In the genomic region with DNA sequence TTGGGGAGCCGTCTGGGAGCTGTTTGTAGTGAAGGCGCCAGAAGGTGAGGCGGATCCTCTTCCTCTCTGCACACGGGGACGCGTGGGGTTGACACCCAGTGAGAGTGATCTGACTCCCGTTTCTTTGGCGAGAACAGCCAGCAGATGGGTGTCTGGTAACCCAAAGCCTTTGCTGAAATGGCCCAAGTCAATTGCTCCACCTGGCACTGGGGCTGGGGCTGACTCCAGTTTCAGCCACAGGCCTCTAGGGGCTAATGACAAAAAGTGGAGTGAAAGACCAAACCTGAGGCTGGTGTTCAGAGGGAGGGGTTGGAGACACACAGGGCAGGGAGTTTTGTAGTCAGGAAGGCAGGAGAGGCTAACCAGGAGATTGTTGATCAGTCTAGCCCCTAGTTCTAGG, we compare ENCODE assay signal across 8 cellular contexts.
A peak's percentile ranks its signal among the peaks of the same experiment; 100 is the strongest.
DNase-seq lines count a peak whose midpoint lies in the region; ATAC-seq, FAIRE-seq and TF ChIP-seq lines count a peak whose summit lies in the region.

No MANE protein-coding gene starts in this region.

- no peak overlapping the region for H2AFZ ChIP-seq in astrocyte (ENCODE audit: low read depth, low read length)

- no peak overlapping the region for H3K4me3 ChIP-seq in astrocyte (ENCODE audit: insufficient read depth, low read depth, low read length)
- H3K4me3 ChIP-seq in breast epithelium, result no peak overlapping the region

- no peaks in the 10 kb centered on the region for H3K36me3 Mint-ChIP-seq in astrocyte (ENCODE audit: low read depth, unreplicated experiment)
- H3K36me3 Mint-ChIP-seq in immature natural killer cell, result no peaks in the 10 kb centered on the region

- no peaks in the 10 kb centered on the region for H3K36me3 ChIP-seq in astrocyte (ENCODE audit: insufficient read depth, low read length)
- H3K36me3 ChIP-seq in breast epithelium, result no peaks in the 10 kb centered on the region

- intact Hi-C loops in breast epithelium (cut with DNase I; ENCODE audit: low total_unique reads), result loop anchor here (1.0 kb wide), 1 partner anchor 15 kb away; no protein-coding TSS in a partner anchor

- no peaks in the 10 kb centered on the region for H4K20me1 ChIP-seq in astrocyte (ENCODE audit: insufficient read depth, low read length)

- H3K9ac ChIP-seq in astrocyte (ENCODE audit: low read length), result no peak overlapping the region

- no peaks in the 10 kb centered on the region for H3K79me2 ChIP-seq in astrocyte (ENCODE audit: insufficient read depth, low read length)

- H3K4me1 Mint-ChIP-seq in astrocyte (ENCODE audit: low read depth, unreplicated experiment) (no peaks in the 10 kb centered on the region), immature natural killer cell (no peaks in the 10 kb centered on the region)

- no peaks in the 10 kb centered on the region for H3K27me3 ChIP-seq in astrocyte (ENCODE audit: insufficient read depth, low read length)
- no peaks in the 10 kb centered on the region for H3K27me3 ChIP-seq in breast epithelium

- peaks cover 4% of the 10 kb centered on the region for H3K27me3 Mint-ChIP-seq in astrocyte (ENCODE audit: low read depth, unreplicated experiment)
- peaks cover 4 to 9% (median 5%) of the 10 kb centered on the region in 3 donors for H3K27me3 Mint-ChIP-seq in immature natural killer cell (ENCODE audit: low read depth in 3 of 3)

- H3K4me2 ChIP-seq in astrocyte (ENCODE audit: low read length), result no peak overlapping the region

- H3K4me3 Mint-ChIP-seq in astrocyte (ENCODE audit: unreplicated experiment), result no peak overlapping the region
- no peak overlapping the region for H3K4me3 Mint-ChIP-seq in immature natural killer cell

- ATAC-seq in GM19455 (IDR thresholded peaks at IDR 0.05; ENCODE audit: unreplicated experiment) (peak; percentile 93), HG03342 (IDR thresholded peaks at IDR 0.05; ENCODE audit: unreplicated experiment) (peak; percentile 75)

- no peak for TF ChIP-seq POLR2A in breast epithelium (IDR thresholded peaks at IDR 0.05)

- H3K9me3 ChIP-seq in astrocyte (ENCODE audit: insufficient read depth, low read depth, low read length) (no peaks in the 10 kb centered on the region), breast epithelium (no peaks in the 10 kb centered on the region)

- H3K9me3 Mint-ChIP-seq in astrocyte (ENCODE audit: unreplicated experiment), result no peaks in the 10 kb centered on the region
- peaks cover 0 to 2% (median 0%) of the 10 kb centered on the region in 6 donors for H3K9me3 Mint-ChIP-seq in immature natural killer cell

- H3K27ac Mint-ChIP-seq in astrocyte (ENCODE audit: unreplicated experiment) (peak overlapping the region; percentile 58), immature natural killer cell (no peak overlapping the region)

- no peak for TF ChIP-seq CTCF in astrocyte (IDR thresholded peaks at IDR 0.05; ENCODE audit: insufficient read depth, low read depth, low read length)
- TF ChIP-seq CTCF in breast epithelium (IDR thresholded peaks at IDR 0.05), result no peak

- DNase-seq in ELF-1 (ENCODE audit: low read depth, low spot score) (peak; percentile 56), astrocyte (ENCODE audit: low read depth) (no peak), breast epithelium (ENCODE audit: low spot score in 2 of 2) (no peak), midbrain (lab: John Stamatoyannopoulos, UW) (no peak), SIG-M5 treated with dmso at 0.1 percent for 504 hours (lab: John Stamatoyannopoulos, UW; ENCODE audit: unreplicated experiment) (no peak), immature natural killer cell (no peak)

- no peak overlapping the region for H3K27ac ChIP-seq in astrocyte (ENCODE audit: low read depth, low read length)
- no peak overlapping the region for H3K27ac ChIP-seq in breast epithelium

- H3K4me1 ChIP-seq in astrocyte (ENCODE audit: insufficient read depth, low read length), result no peaks in the 10 kb centered on the region
- H3K4me1 ChIP-seq in breast epithelium, result no peaks in the 10 kb centered on the region

- FAIRE-seq in astrocyte (lab: Jason Lieb, UNC), result no peak
